10 cellular contexts compared by ENCODE assay signal in the genomic region with DNA sequence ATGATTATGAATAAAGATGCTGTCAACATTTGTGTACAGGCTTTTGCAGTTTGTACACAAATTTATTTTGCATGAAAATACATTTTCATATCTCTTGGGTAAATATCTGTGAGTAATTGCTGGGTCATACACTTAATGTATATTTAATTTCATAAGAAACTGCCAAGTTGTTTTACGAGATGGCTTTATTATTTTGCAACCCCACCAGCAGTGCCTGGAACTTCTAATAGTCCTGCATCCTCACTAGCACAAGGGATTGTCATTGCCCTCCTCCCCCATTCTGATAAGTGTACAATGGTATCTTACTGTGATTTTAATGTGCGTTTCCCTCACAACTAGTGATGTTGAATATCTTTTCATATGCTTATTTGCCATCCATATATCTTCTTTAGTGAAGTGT. TPM values are rescaled to one million over a fixed set of nuclear protein-coding genes. Genes with fewer than 3 reads are reported as not detected.
"Had no signal": no experiment of that assay in that cellular context is flagged by ENCODE, and none has a peak within 500 bp of the region (broad histone marks: within the 10 kb centered on the region; RNA-seq: fewer than 3 reads in every experiment).

No MANE protein-coding gene starts in this region.

- H3K9ac ChIP-seq: GM23248 had no signal

- H3K4me3 ChIP-seq: GM23248, GM23338, HAP-1 had no signal

- ATAC-seq: GM23338, HCT116 had no signal

- H3K4me2 ChIP-seq: GM23338 had no signal

- H3K27ac ChIP-seq: GM23248 had no signal

- H2AFZ ChIP-seq: GM23248, GM23338 had no signal

- H3K9me3 ChIP-seq: HAP-1 had no signal

- DNase-seq: GM23248, GOT3, H7, H9, HCEC 1CT, HFFc6 had no signal

RNA-seq across cellular contexts. Expression of a gene that starts 45.2 kb away (rescaled TPM):
- total RNA-seq: H1 had no signal

RNA-seq across cellular contexts. Expression of a gene that starts 45.2 kb away (rescaled TPM):
- total RNA-seq: H1 had no signal
